ENCODE assay signal across 8 cellular contexts in genomic region chr1:156146006-156146748, GRCh38. TPM values are rescaled to one million over a fixed set of nuclear protein-coding genes. Genes with fewer than 3 reads are reported as not detected.
DNase-seq lines count a peak whose midpoint lies in the region; ATAC-seq, FAIRE-seq and TF ChIP-seq lines count a peak whose summit lies in the region.

No MANE protein-coding gene starts in this region.

- CTCF ChIA-PET in Caco-2 (lab: Charles Lee) (interaction anchor here (0.6 to 4.1 kb wide), 9 partner anchors 9 to 173 kb away, joined by 3 to 73 read pairs (median 4); partner anchors contain the start of genes PMF1, SLC25A44 and SMG5), endothelial cell of umbilical vein (lab: Charles Lee) (interaction anchor here (0.6 to 14.2 kb wide), 36 partner anchors 9 to 173 kb away, joined by 3 to 489 read pairs (median 5); partner anchors contain the start of genes PAQR6, PMF1 and SLC25A44)

- POLR2A ChIA-PET in Caco-2 (lab: Charles Lee) (interaction anchor here (1.0 to 1.2 kb wide), 4 partner anchors 26 to 79 kb away, joined by 3 to 11 read pairs (median 4); partner anchors contain the start of gene PMF1), endothelial cell of umbilical vein (lab: Charles Lee) (interaction anchor here (0.5 to 2.4 kb wide), 4 partner anchors 15 to 79 kb away, joined by 3 to 8 read pairs (median 4); partner anchors contain the start of gene PMF1)

- H3K36me3 ChIP-seq in Caco-2 (ENCODE audit: control insufficient read depth, insufficient read depth, low read length) (no peaks in the 10 kb centered on the region), endothelial cell of umbilical vein (ENCODE audit: control insufficient read depth in 2 of 2, extremely low read depth in 1 of 2, insufficient read depth in 2 of 2, low read length in 2 of 2) (no peaks in the 10 kb centered on the region), tibial artery (no peaks in the 10 kb centered on the region)

- H3K9me3 ChIP-seq in Caco-2 (no peaks in the 10 kb centered on the region), endothelial cell of umbilical vein (replicated peaks; ENCODE audit: control insufficient read depth, insufficient read depth, low read length) (no peaks in the 10 kb centered on the region), tibial artery (no peaks in the 10 kb centered on the region)

- no peaks in the 10 kb centered on the region for H3K9me3 Mint-ChIP-seq in Caco-2 (ENCODE audit: unreplicated experiment)

- peak overlapping the region; percentile 54 for H2AFZ ChIP-seq in endothelial cell of umbilical vein (ENCODE audit: low read depth, low read length)

- H3K4me3 ChIP-seq in Caco-2 (ENCODE audit: low read depth, low read length): peak overlapping the region; percentile 22; the same call in 1 of the 2 replicates
- peak overlapping the region in 1 of 3 experiments; percentile 5 for H3K4me3 ChIP-seq in endothelial cell of umbilical vein (replicated peaks in 1 of 3; ENCODE audit: insufficient read depth in 1 of 3, low read depth in 1 of 3, low read length in 3 of 3)
- no peak overlapping the region for H3K4me3 ChIP-seq in tibial artery

- BruUV-seq in Caco-2 (replicated peaks; lab: Mats Ljungman, UMichigan) (no TSS peak), endothelial cell of umbilical vein (replicated peaks; lab: Mats Ljungman, UMichigan) (no TSS peak)

- no peaks in the 10 kb centered on the region for H3K27me3 Mint-ChIP-seq in Caco-2 (ENCODE audit: insufficient read depth, unreplicated experiment)

- intact Hi-C loops in Caco-2 (cut with micrococcal nuclease; ENCODE audit: unreplicated experiment) (loop anchor here (1.0 to 5.0 kb wide), 5 partner anchors 35 to 171 kb away; partner anchors contain the start of gene PMF1), endothelial cell of umbilical vein (cut with micrococcal nuclease) (loop anchor here (1.0 kb wide), 5 partner anchors 47 to 173 kb away; partner anchors contain the start of gene PMF1), tibial artery (cut with DNase I; ENCODE audit: low total_unique reads) (loop anchor here (5.0 kb wide), 2 partner anchors 66 to 81 kb away; partner anchors contain the start of gene PMF1)

- peak overlapping the region; percentile 88 for H3K27ac Mint-ChIP-seq in Caco-2 (ENCODE audit: unreplicated experiment)

- no peaks in the 10 kb centered on the region for H3K27me3 ChIP-seq in Caco-2 (replicated peaks; ENCODE audit: control insufficient read depth, insufficient read depth, low read length)
- no peaks in the 10 kb centered on the region for H3K27me3 ChIP-seq in endothelial cell of umbilical vein (ENCODE audit: control insufficient read depth in 2 of 2, insufficient read depth in 2 of 2, low read length in 2 of 2)
- peaks cover 0 to 9% of the 10 kb centered on the region in 2 donors for H3K27me3 ChIP-seq in tibial artery

- dilution Hi-C loops in endothelial cell of umbilical vein (cut with MboI; ENCODE audit: extremely low pct_ligation_motif_present, low sequenced_read_pairs): no loop called here

- H3K4me3 Mint-ChIP-seq in Caco-2 (ENCODE audit: unreplicated experiment): peak overlapping the region; percentile 68

- TF ChIP-seq POLR2A in endothelial cell of umbilical vein (IDR thresholded peaks at IDR 0.05; ENCODE audit: low read depth, low read length): no peak

- H3K9me1 ChIP-seq in endothelial cell of umbilical vein (replicated peaks; ENCODE audit: control insufficient read depth, extremely low read depth, insufficient read depth, low read length): no peaks in the 10 kb centered on the region

- peak; percentile 65 to 78 for TF ChIP-seq CTCF in Caco-2 (IDR thresholded peaks at IDR 0.05; ENCODE audit: insufficient read depth in 1 of 2, low read depth in 1 of 2, low read length in 1 of 2, severe bottlenecking in 1 of 2, unreplicated experiment in 1 of 2)
- TF ChIP-seq CTCF in endothelial cell of umbilical vein (IDR thresholded peaks at IDR 0.05; ENCODE audit: extremely low read depth in 1 of 2, insufficient read depth in 1 of 2, low read depth in 1 of 2, low read length in 2 of 2): peak; percentile 63 to 67
- TF ChIP-seq CTCF in tibial artery (IDR thresholded peaks at IDR 0.05): peak; percentile 61 to 70

- peak in 1 of 2 experiments; percentile 74 for DNase-seq in Caco-2
- DNase-seq in NCI-H345 treated with DMSO at 0.1 percent for 48 hours (lab: John Stamatoyannopoulos, UW; ENCODE audit: unreplicated experiment): peak; percentile 99
- DNase-seq in activated CD4-positive, alpha-beta T cell treated with anti-CD3 and anti-CD28 coated beads for 48 hours: peak; percentile 59
- peak; percentile 92 for DNase-seq in endothelial cell of umbilical vein (ENCODE audit: low read depth, low spot score)
- DNase-seq in mucosa of gallbladder (ENCODE audit: low spot score): peak; percentile 67
- DNase-seq in tibial artery: peak; percentile 76 to 85

- H3K4me1 Mint-ChIP-seq in Caco-2 (ENCODE audit: low read depth, unreplicated experiment): peaks cover 20% of the 10 kb centered on the region

- H3K4me2 ChIP-seq in endothelial cell of umbilical vein (ENCODE audit: insufficient read depth, low read length): peak overlapping the region; percentile 18

- H3K9ac ChIP-seq in endothelial cell of umbilical vein (replicated peaks; ENCODE audit: extremely low read depth, insufficient read depth, low read length): peak overlapping the region; percentile 17

- H3K79me2 ChIP-seq in endothelial cell of umbilical vein (ENCODE audit: control insufficient read depth, insufficient read depth, low read length): no peaks in the 10 kb centered on the region

- H4K20me1 ChIP-seq in endothelial cell of umbilical vein (replicated peaks; ENCODE audit: control insufficient read depth, extremely low read depth, insufficient read depth, low read length): no peaks in the 10 kb centered on the region

- peak; percentile 99 for FAIRE-seq in endothelial cell of umbilical vein (lab: Jason Lieb, UNC)

- H3K27ac ChIP-seq in endothelial cell of umbilical vein (ENCODE audit: insufficient read depth, low read depth, low read length): peak overlapping the region; percentile 18
- H3K27ac ChIP-seq in tibial artery: peak overlapping the region; percentile 31 to 33

- ATAC-seq in HG03139 (IDR thresholded peaks at IDR 0.05; ENCODE audit: unreplicated experiment) (peak; percentile 33), GM19395 (IDR thresholded peaks at IDR 0.05; ENCODE audit: unreplicated experiment) (no peak)

- H3K4me1 ChIP-seq in Caco-2 (peaks cover 11% of the 10 kb centered on the region), endothelial cell of umbilical vein (ENCODE audit: control insufficient read depth, extremely low read depth, insufficient read depth, low read length) (peaks cover 24% of the 10 kb centered on the region), tibial artery (peaks cover 0 to 69% (median 27%) of the 10 kb centered on the region in 4 donors)

- peaks cover 23% of the 10 kb centered on the region for H3K36me3 Mint-ChIP-seq in Caco-2 (ENCODE audit: insufficient read depth, unreplicated experiment)

TF ChIP-seq in endothelial cell of umbilical vein, 7 proteins besides CTCF, POLR2A, EP300 and RAD21:
- TF ChIP-seq EZH2 (IDR thresholded peaks at IDR 0.05; ENCODE audit: borderline replicate concordance, low read depth, low read length, severe bottlenecking) (no peak), POLR2AphosphoS5 (IDR thresholded peaks at IDR 0.05; ENCODE audit: insufficient read depth, low read depth, low read length) (no peak), JUN (IDR thresholded peaks at IDR 0.05; ENCODE audit: borderline replicate concordance, insufficient read depth, insufficient read length, low read depth) (no peak), MAX (IDR thresholded peaks at IDR 0.05; ENCODE audit: insufficient read depth, insufficient read length) (no peak), GATA2 (IDR thresholded peaks at IDR 0.05; ENCODE audit: insufficient read depth, insufficient read length, low read depth, low read length) (no peak), MYC (IDR thresholded peaks at IDR 0.05; ENCODE audit: low read depth, low read length) (no peak), FOS (IDR thresholded peaks at IDR 0.05; ENCODE audit: borderline replicate concordance, insufficient read depth, low read length) (no peak)

RNA-seq across cellular contexts. Expression of gene SEMA4A, which starts 7.2 kb away (rescaled TPM):
- total RNA-seq in Caco-2 (2022): 0.52 and 1.3 TPM in 2 replicates
- 1.5 and 1.6 TPM in 2 replicates for total RNA-seq in endothelial cell of umbilical vein
- 0.97 and 1.5 TPM in 2 replicates for polyA plus RNA-seq in endothelial cell of umbilical vein
- 0.43 and 0.76 TPM in 2 replicates for polyA plus RNA-seq in endothelial cell of umbilical vein (2011; cell fraction: cytosol; rRNA removed)
- 6.6 and 7.8 TPM in 2 replicates for polyA plus RNA-seq in endothelial cell of umbilical vein (2011; cell fraction: nucleus; rRNA removed)
- 0.68 and 1.1 TPM in 2 replicates for polyA plus RNA-seq in endothelial cell of umbilical vein (2012)
- 1.1 TPM in 2 replicates for polyA minus RNA-seq in endothelial cell of umbilical vein
- polyA minus RNA-seq in endothelial cell of umbilical vein (2011; cell fraction: cytosol; rRNA and poly(A)+ RNA removed): 6.5 TPM
- 1.3 and 1.7 TPM in 2 replicates for polyA minus RNA-seq in endothelial cell of umbilical vein (2011; cell fraction: nucleus; rRNA and poly(A)+ RNA removed)
- total RNA-seq in mucosa of gallbladder: 24.4 TPM

RNA-seq across cellular contexts. Expression of gene LMNA, which starts 31.7 kb away (rescaled TPM):
- total RNA-seq in Caco-2 (2022): 112 and 113 TPM in 2 replicates
- total RNA-seq in endothelial cell of umbilical vein: 715 and 742 TPM in 2 replicates
- polyA plus RNA-seq in endothelial cell of umbilical vein: 371 and 461 TPM in 2 replicates
- polyA plus RNA-seq in endothelial cell of umbilical vein (2011; cell fraction: cytosol; rRNA removed): 321 and 340 TPM in 2 replicates
- 623 and 650 TPM in 2 replicates for polyA plus RNA-seq in endothelial cell of umbilical vein (2011; cell fraction: nucleus; rRNA removed)
- polyA plus RNA-seq in endothelial cell of umbilical vein (2012): 280 and 286 TPM in 2 replicates
- 205 and 294 TPM in 2 replicates for polyA minus RNA-seq in endothelial cell of umbilical vein
- polyA minus RNA-seq in endothelial cell of umbilical vein (2011; cell fraction: cytosol; rRNA and poly(A)+ RNA removed): 389 TPM
- polyA minus RNA-seq in endothelial cell of umbilical vein (2011; cell fraction: nucleus; rRNA and poly(A)+ RNA removed): 132 and 240 TPM in 2 replicates
- total RNA-seq in mucosa of gallbladder: 293 TPM

RNA-seq across cellular contexts. Expression of gene SLC25A44, which starts 47.7 kb away (rescaled TPM):
- total RNA-seq in Caco-2 (2022): 29.3 and 31.1 TPM in 2 replicates
- 24.0 and 26.3 TPM in 2 replicates for total RNA-seq in endothelial cell of umbilical vein
- polyA plus RNA-seq in endothelial cell of umbilical vein: 30.2 and 30.6 TPM in 2 replicates
- 25.9 and 28.4 TPM in 2 replicates for polyA plus RNA-seq in endothelial cell of umbilical vein (2011; cell fraction: cytosol; rRNA removed)
- polyA plus RNA-seq in endothelial cell of umbilical vein (2011; cell fraction: nucleus; rRNA removed): 23.9 and 25.4 TPM in 2 replicates
- 19.5 and 23.2 TPM in 2 replicates for polyA plus RNA-seq in endothelial cell of umbilical vein (2012)
- polyA minus RNA-seq in endothelial cell of umbilical vein: 45.7 and 46.5 TPM in 2 replicates
- 19.2 TPM for polyA minus RNA-seq in endothelial cell of umbilical vein (2011; cell fraction: cytosol; rRNA and poly(A)+ RNA removed)
- 10.6 and 15.9 TPM in 2 replicates for polyA minus RNA-seq in endothelial cell of umbilical vein (2011; cell fraction: nucleus; rRNA and poly(A)+ RNA removed)
- total RNA-seq in mucosa of gallbladder: 25.0 TPM
